In genomic region chr1:41889506-41890414, GRCh38 we compare ENCODE assay signal across 20 cellular contexts. TPM values are rescaled to one million over a fixed set of nuclear protein-coding genes. Genes with fewer than 3 reads are reported as not detected.
DNase-seq lines count a peak whose midpoint lies in the region; ATAC-seq, FAIRE-seq and TF ChIP-seq lines count a peak whose summit lies in the region.
"Had no signal": no experiment of that assay in that cellular context is flagged by ENCODE, and none has a peak within 500 bp of the region (broad histone marks: within the 10 kb centered on the region; RNA-seq: fewer than 3 reads in every experiment).

No MANE protein-coding gene starts in this region.

- no peak for TF ChIP-seq RAD21 in IMR-90 (IDR thresholded peaks at IDR 0.05; ENCODE audit: low read length)

- no peak overlapping the region for H2BK20ac ChIP-seq in IMR-90 (ENCODE audit: low read depth, low read length)

- H4K91ac ChIP-seq in IMR-90 (ENCODE audit: insufficient read depth, low read depth, low read length) (no peak overlapping the region), trophoblast cell (ENCODE audit: low read depth, low read length) (peak overlapping the region; percentile 48)

- intact Hi-C loops in IMR-90 (cut with micrococcal nuclease), result no loop called here

- no peaks in the 10 kb centered on the region for H4K20me1 ChIP-seq in IMR-90 (ENCODE audit: insufficient read depth, low read length)

- H3K36me3 ChIP-seq in IMR-90 (ENCODE audit: control insufficient read depth, insufficient read depth, low read length) (no peaks in the 10 kb centered on the region), bronchial epithelial cell (ENCODE audit: control insufficient read depth, insufficient read depth, low read length) (no peaks in the 10 kb centered on the region), trophoblast cell (ENCODE audit: control insufficient read depth in 1 of 2, insufficient read depth in 2 of 2, low read length in 2 of 2) (no peaks in the 10 kb centered on the region)
- H3K36me3 ChIP-seq: MG63, pancreas, vagina had no signal

- in situ Hi-C loops in IMR-90 (cut with MboI; ENCODE audit: low sequenced_read_pairs), result no loop called here

- no peak overlapping the region for H2BK120ac ChIP-seq in IMR-90 (ENCODE audit: low read depth, low read length)
- H2BK120ac ChIP-seq in trophoblast cell (ENCODE audit: insufficient read depth, low read length, poor library complexity), result peak overlapping the region; percentile 71

- H3K18ac ChIP-seq in IMR-90 (ENCODE audit: low read depth, low read length) (no peak overlapping the region), trophoblast cell (ENCODE audit: low read length) (no peak overlapping the region)

- TF ChIP-seq POLR2A in IMR-90 (IDR thresholded peaks at IDR 0.05; ENCODE audit: low read depth, low read length), result no peak

- no peaks in the 10 kb centered on the region for H3K9me3 Mint-ChIP-seq in activated CD4-positive, alpha-beta T cell treated with anti-CD3 and anti-CD28 coated beads, Interleukin-2, amount 10 ng/mL, durations not matched to agents 7 days and 5 days
- H3K9me3 Mint-ChIP-seq: activated T-cell treated with anti-CD3 and anti-CD28 coated beads, Interleukin-2, amount 50 U/mL, for 4 hours; H9 had no signal

- no peak overlapping the region for H3K14ac ChIP-seq in IMR-90 (replicated peaks; ENCODE audit: low read depth, low read length)
- no peak overlapping the region for H3K14ac ChIP-seq in trophoblast cell (ENCODE audit: low read length)

- no peaks in the 10 kb centered on the region for H3K27me3 Mint-ChIP-seq in activated CD4-positive, alpha-beta T cell treated with anti-CD3 and anti-CD28 coated beads, Interleukin-2, amount 10 ng/mL, durations not matched to agents 7 days and 5 days

- H3K4ac ChIP-seq in IMR-90 (ENCODE audit: low read depth, low read length) (no peak overlapping the region), trophoblast cell (ENCODE audit: low read depth, low read length) (peak overlapping the region; percentile 25)

- H3K9me3 ChIP-seq in IMR-90 (ENCODE audit: control insufficient read depth, insufficient read depth, low read length) (no peaks in the 10 kb centered on the region), trophoblast cell (ENCODE audit: insufficient read depth, low read depth, low read length) (peaks cover 3% of the 10 kb centered on the region)
- H3K9me3 ChIP-seq: MG63, pancreas, vagina had no signal

- peak overlapping the region; percentile 89 for H2BK12ac ChIP-seq in trophoblast cell (ENCODE audit: low read length)

- H3K23ac ChIP-seq in IMR-90 (ENCODE audit: low read depth, low read length) (no peak overlapping the region), trophoblast cell (ENCODE audit: low read length) (no peak overlapping the region)

- peaks cover under 1% of the 10 kb centered on the region for H3K36me3 Mint-ChIP-seq in activated CD4-positive, alpha-beta T cell treated with anti-CD3 and anti-CD28 coated beads, Interleukin-2, amount 10 ng/mL, durations not matched to agents 7 days and 5 days (ENCODE audit: low read depth)

- TF ChIP-seq CTCF in IMR-90 (conservative IDR thresholded peaks at IDR 0.05; ENCODE audit: low read depth, low read length) (no peak), bronchial epithelial cell (IDR thresholded peaks at IDR 0.05; ENCODE audit: insufficient read depth, low read length, severe bottlenecking) (no peak)

- FAIRE-seq in bronchial epithelial cell (lab: Jason Lieb, UNC), result peak; percentile 32
- FAIRE-seq: GM12878, pancreas, small intestine had no signal

- H3K4me2 ChIP-seq in IMR-90 (ENCODE audit: low read depth, low read length), result no peak overlapping the region
- peak overlapping the region; percentile 6 for H3K4me2 ChIP-seq in trophoblast cell (ENCODE audit: low read length)

- H3K56ac ChIP-seq in IMR-90 (ENCODE audit: extremely low read depth, insufficient read depth, low read length), result no peak overlapping the region

- H2BK15ac ChIP-seq in IMR-90 (ENCODE audit: low read depth, low read length), result no peak overlapping the region

- peaks cover 2% of the 10 kb centered on the region for H3K79me2 ChIP-seq in trophoblast cell (ENCODE audit: control insufficient read depth, insufficient read depth, low read length, poor library complexity)

- peak; percentile 3 for DNase-seq in activated CD4-positive, alpha-beta T cell treated with anti-CD3 and anti-CD28 coated beads, Interleukin-2, amount 10 ng/mL, durations not matched to agents 7 days and 5 days
- no peak for DNase-seq in activated CD4-positive, alpha-beta T cell treated with anti-CD3 and anti-CD28 coated beads for 4 hours
- DNase-seq in IMR-90 (no peak), bronchial epithelial cell (ENCODE audit: low read depth) (no peak), trophoblast cell (no peak)
- DNase-seq: activated T-cell treated with anti-CD3 and anti-CD28 coated beads, Interleukin-2, amount 50 U/mL, for 4 hours; COR-L47; H9; MG63; NCI-H1694 treated with DMSO at 0.1 percent for 48 hours; NCI-H748 treated with DMSO at 0.1 percent for 48 hours; pancreas; small intestine; stimulated activated naive CD4-positive, alpha-beta T cell had no signal

- H3K4me1 ChIP-seq in IMR-90 (ENCODE audit: control insufficient read depth, insufficient read depth, low read length) (peaks cover 10% of the 10 kb centered on the region), trophoblast cell (ENCODE audit: control insufficient read depth in 1 of 2, insufficient read depth in 2 of 2, low read length in 2 of 2) (peaks cover 18 to 19% of the 10 kb centered on the region in 2 experiments)

- H4K12ac ChIP-seq in trophoblast cell (ENCODE audit: low read depth, low read length), result no peak overlapping the region

- no CpG with 5 or more reads among the region's 8 CpGs for WGBS in IMR-90 (ENCODE audit: extremely low coverage in 2 of 2, insufficient read length in 1 of 2), 2 experiments
- WGBS in trophoblast cell (ENCODE audit: extremely low coverage, insufficient coverage, insufficient read length), result no CpG with 5 or more reads among the region's 8 CpGs

- peak overlapping the region; percentile 74 for H3K27ac Mint-ChIP-seq in activated CD4-positive, alpha-beta T cell treated with anti-CD3 and anti-CD28 coated beads, Interleukin-2, amount 10 ng/mL, durations not matched to agents 7 days and 5 days

- H4K5ac ChIP-seq in IMR-90 (ENCODE audit: low read depth, low read length), result no peak overlapping the region

- H2BK5ac ChIP-seq in IMR-90 (ENCODE audit: low read depth, low read length, poor library complexity, severe bottlenecking) (no peak overlapping the region), trophoblast cell (ENCODE audit: low read depth, low read length, poor library complexity) (peak overlapping the region; percentile 57)

- H3K4me3 ChIP-seq in IMR-90 (ENCODE audit: insufficient read depth, low read depth, low read length) (no peak overlapping the region), bronchial epithelial cell (ENCODE audit: low read depth, low read length) (no peak overlapping the region), trophoblast cell (ENCODE audit: low read depth, low read length) (no peak overlapping the region)
- H3K4me3 ChIP-seq: GM12878, MG63, pancreas, vagina had no signal

- H2AK9ac ChIP-seq in IMR-90 (replicated peaks; ENCODE audit: low read depth, low read length, poor library complexity), result no peak overlapping the region

- H3K9me1 ChIP-seq in IMR-90 (ENCODE audit: insufficient read depth, low read length), result peaks cover 10% of the 10 kb centered on the region; the same call in 1 of the 2 replicates

- H3K27ac ChIP-seq in IMR-90 (ENCODE audit: insufficient read depth, low read length) (no peak overlapping the region), trophoblast cell (ENCODE audit: low read depth, low read length) (peak overlapping the region; percentile 58)
- H3K27ac ChIP-seq: vagina had no signal

- CTCF ChIA-PET in activated CD4-positive, alpha-beta T cell treated with anti-CD3 and anti-CD28 coated beads, Interleukin-2, amount 10 ng/mL, durations not matched to agents 7 days and 5 days (lab: Charles Lee), result interaction anchor here (1.0 to 2.1 kb wide), 5 partner anchors 9 to 374 kb away, joined by 3 to 6 read pairs (median 3); no protein-coding TSS in a partner anchor
- CTCF ChIA-PET in IMR-90 (lab: Yijun Ruan, JAX), result interaction anchor here (1.0 kb wide), 1 partner anchor 16 kb away, joined by 3 read pairs; no protein-coding TSS in a partner anchor

- H3K4me1 Mint-ChIP-seq in activated CD4-positive, alpha-beta T cell treated with anti-CD3 and anti-CD28 coated beads, Interleukin-2, amount 10 ng/mL, durations not matched to agents 7 days and 5 days, result peaks cover 66% of the 10 kb centered on the region

- no TSS peak for BruUV-seq in IMR-90 (replicated peaks; lab: Mats Ljungman, UMichigan)

- no peaks in the 10 kb centered on the region for H3K27me3 ChIP-seq in IMR-90 (ENCODE audit: control insufficient read depth, insufficient read depth, low read length)
- no peaks in the 10 kb centered on the region for H3K27me3 ChIP-seq in bronchial epithelial cell (ENCODE audit: control insufficient read depth, insufficient read depth, low read length)
- peaks cover 1% of the 10 kb centered on the region for H3K27me3 ChIP-seq in trophoblast cell (ENCODE audit: insufficient read depth, low read length)
- H3K27me3 ChIP-seq: MG63, pancreas, vagina had no signal

- dilution Hi-C loops in IMR-90 (cut with HindIII; ENCODE audit: low sequenced_read_pairs, unreplicated experiment), result no loop called here

- no peak overlapping the region for H4K8ac ChIP-seq in IMR-90 (ENCODE audit: low read depth in 2 of 2, low read length in 2 of 2)
- no peak overlapping the region for H4K8ac ChIP-seq in trophoblast cell (ENCODE audit: low read depth, low read length)

- H2AK5ac ChIP-seq in IMR-90 (ENCODE audit: low read depth, low read length), result no peak overlapping the region
- no peak overlapping the region for H2AK5ac ChIP-seq in trophoblast cell (ENCODE audit: low read length)

- no peak overlapping the region for H3K4me3 Mint-ChIP-seq in activated CD4-positive, alpha-beta T cell treated with anti-CD3 and anti-CD28 coated beads, Interleukin-2, amount 10 ng/mL, durations not matched to agents 7 days and 5 days
- H3K4me3 Mint-ChIP-seq: activated T-cell treated with anti-CD3 and anti-CD28 coated beads, Interleukin-2, amount 50 U/mL, for 4 hours; H9 had no signal

- ATAC-seq in IMR-90 (ENCODE audit: low read depth) (no peak), GM21360 (IDR thresholded peaks at IDR 0.05; ENCODE audit: unreplicated experiment) (no peak), GM18858 (IDR thresholded peaks at IDR 0.05; ENCODE audit: unreplicated experiment) (no peak), HG02938 (IDR thresholded peaks at IDR 0.05; ENCODE audit: unreplicated experiment) (no peak)
- ATAC-seq: activated T-cell treated with anti-CD3 and anti-CD28 coated beads, Interleukin-2, amount 50 U/mL, for 4 hours had no signal

- H3K9ac ChIP-seq in IMR-90 (ENCODE audit: low read depth, low read length), result no peak overlapping the region
- H3K9ac ChIP-seq in trophoblast cell (ENCODE audit: low read length), result no peak overlapping the region

- H3K79me1 ChIP-seq in IMR-90 (ENCODE audit: low read depth in 1 of 2, low read length in 2 of 2) (no peaks in the 10 kb centered on the region), trophoblast cell (ENCODE audit: low read length) (peaks cover 10% of the 10 kb centered on the region)

- POLR2A ChIA-PET in activated CD4-positive, alpha-beta T cell treated with anti-CD3 and anti-CD28 coated beads, Interleukin-2, amount 10 ng/mL, durations not matched to agents 7 days and 5 days (lab: Charles Lee), result no interaction called here
- POLR2A ChIA-PET in IMR-90 (lab: Charles Lee; ENCODE audit: unreplicated experiment), result no interaction called here

- H2AFZ ChIP-seq in IMR-90 (replicated peaks; ENCODE audit: low read length, poor library complexity) (no peak overlapping the region), trophoblast cell (ENCODE audit: insufficient read depth, low read length, poor library complexity) (no peak overlapping the region)

RNA-seq across cellular contexts. Expression of gene HIVEP3, which starts 29.0 kb away (rescaled TPM):
- 10 to 100 TPM; 18.4 to 21.5 TPM for total RNA-seq in activated CD4-positive, alpha-beta T cell treated with anti-CD3 and anti-CD28 coated beads, Interleukin-2, amount 10 ng/mL, durations not matched to agents 7 days and 5 days
- total RNA-seq in IMR-90 (2012; rRNA removed) (1.1 and 1.4 TPM in 2 replicates), bronchial epithelial cell (under 0.01 and 0.26 TPM in 2 replicates)
- 3.6 and 4.0 TPM in 2 replicates for polyA plus RNA-seq in IMR-90 (2012; rRNA removed)
- polyA plus RNA-seq in IMR-90 (2012; cell fraction: cytosol; rRNA removed), result 2.5 and 2.7 TPM in 2 replicates
- 2.1 and 3.1 TPM in 2 replicates for polyA plus RNA-seq in IMR-90 (2012; cell fraction: nucleus; rRNA removed; ENCODE audit: low replicate concordance)
- polyA plus RNA-seq in trophoblast cell (2013), result 1.6 and 1.8 TPM in 2 replicates
- total RNA-seq: G401 had no signal
